ENCODE assay signal across 30 cellular contexts in the genomic region with DNA sequence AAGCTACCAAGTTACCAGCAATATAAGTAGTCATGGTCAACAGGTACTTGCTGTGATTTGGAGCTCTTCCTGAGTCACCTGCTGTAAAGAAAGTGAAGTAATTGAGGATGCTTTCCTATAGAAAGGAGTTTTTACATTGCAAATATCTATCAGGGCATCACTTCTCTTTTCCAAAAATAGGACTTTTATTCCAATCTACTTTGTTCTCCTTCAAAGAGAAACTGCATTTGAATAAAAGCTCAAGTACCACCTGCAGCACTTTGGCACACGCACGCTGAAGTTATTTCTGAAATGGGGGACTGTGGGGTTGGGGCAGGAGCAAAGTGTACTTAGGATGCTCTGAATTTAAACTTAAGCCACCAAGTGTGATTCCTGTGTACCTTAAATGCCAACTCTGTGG.
"Had no signal": no experiment of that assay in that cellular context is flagged by ENCODE, and none has a peak within 500 bp of the region (broad histone marks: within the 10 kb centered on the region; RNA-seq: fewer than 3 reads in every experiment).

No MANE protein-coding gene starts in this region.

- H3K36me3 Mint-ChIP-seq: activated naive CD4-positive, alpha-beta T cell treated with anti-CD3 and anti-CD28 coated beads, Interleukin-2, amount 10 ng/mL, durations not matched to agents 7 days and 5 days; activated naive CD4-positive, alpha-beta T cell treated with anti-CD3 and anti-CD28 coated beads, Interleukin-2, amount 50 U/mL, for 72 hours; activated naive CD8-positive, alpha-beta T cell treated with anti-CD3 and anti-CD28 coated beads, Interleukin-2, amount 10 ng/mL, durations not matched to agents 7 days and 5 days; brain had no signal

- H3K9me3 ChIP-seq: ascending aorta, breast epithelium, colonic mucosa, heart left ventricle had no signal

- H3K4me1 ChIP-seq: ascending aorta, breast epithelium, colonic mucosa, heart left ventricle had no signal

- H3K27ac ChIP-seq: ascending aorta, breast epithelium, cardiac muscle cell, colonic mucosa, epithelial cell of prostate, heart left ventricle, WERI-Rb-1 had no signal

- H3K4me3 ChIP-seq: ascending aorta, breast epithelium, cardiac muscle cell, colonic mucosa, heart left ventricle had no signal

- H3K36me3 ChIP-seq: ascending aorta, breast epithelium, cardiac muscle cell, colonic mucosa, heart left ventricle, WERI-Rb-1 had no signal

- H3K9me3 Mint-ChIP-seq: activated B cell treated with CpG ODN at 0.5 μM for 24 hours; activated CD4-positive, alpha-beta memory T cell treated with anti-CD3 and anti-CD28 coated beads, Interleukin-2, amount 10 ng/mL, durations not matched to agents 7 days and 5 days; activated CD4-positive, alpha-beta T cell treated with anti-CD3 and anti-CD28 coated beads, Interleukin-2, amount 10 ng/mL, durations not matched to agents 24 days and 14 days; activated naive CD4-positive, alpha-beta T cell treated with anti-CD3 and anti-CD28 coated beads, Interleukin-2, amount 10 ng/mL, durations not matched to agents 7 days and 5 days; activated naive CD4-positive, alpha-beta T cell treated with anti-CD3 and anti-CD28 coated beads, Interleukin-2, amount 50 U/mL, for 72 hours; activated naive CD8-positive, alpha-beta T cell treated with anti-CD3 and anti-CD28 coated beads, Interleukin-2, amount 10 ng/mL, durations not matched to agents 7 days and 5 days; activated T-cell treated with anti-CD3 and anti-CD28 coated beads, Interleukin-2, amount 50 U/mL, for 24 hours; activated T-cell treated with anti-CD3 and anti-CD28 coated beads, Interleukin-2, amount 50 U/mL, for 72 hours; brain; T-helper 2 cell treated with Interferon-gamma antibody and Interleukin-4, amounts not matched to agents 5 μg/mL and 100 μg/mL, for 36 hours had no signal

- H3K27me3 ChIP-seq: ascending aorta, breast epithelium, cardiac muscle cell, colonic mucosa, heart left ventricle had no signal

- H3K4me1 Mint-ChIP-seq: activated CD4-positive, alpha-beta memory T cell treated with anti-CD3 and anti-CD28 coated beads, Interleukin-2, amount 10 ng/mL, durations not matched to agents 7 days and 5 days; activated CD4-positive, alpha-beta T cell treated with anti-CD3 and anti-CD28 coated beads, Interleukin-2, amount 10 ng/mL, durations not matched to agents 24 days and 14 days; activated naive CD4-positive, alpha-beta T cell treated with anti-CD3 and anti-CD28 coated beads, Interleukin-2, amount 10 ng/mL, durations not matched to agents 7 days and 5 days; activated naive CD8-positive, alpha-beta T cell treated with anti-CD3 and anti-CD28 coated beads, Interleukin-2, amount 10 ng/mL, durations not matched to agents 7 days and 5 days; T-helper 17 cell had no signal

- H3K27ac Mint-ChIP-seq: activated B cell treated with CpG ODN at 0.5 μM for 24 hours; activated CD4-positive, alpha-beta memory T cell treated with anti-CD3 and anti-CD28 coated beads, Interleukin-2, amount 10 ng/mL, durations not matched to agents 7 days and 5 days; activated CD4-positive, alpha-beta T cell treated with anti-CD3 and anti-CD28 coated beads, Interleukin-2, amount 10 ng/mL, durations not matched to agents 24 days and 14 days; activated naive CD4-positive, alpha-beta T cell treated with anti-CD3 and anti-CD28 coated beads, Interleukin-2, amount 10 ng/mL, durations not matched to agents 7 days and 5 days; activated naive CD8-positive, alpha-beta T cell treated with anti-CD3 and anti-CD28 coated beads, Interleukin-2, amount 10 ng/mL, durations not matched to agents 7 days and 5 days; activated T-cell treated with anti-CD3 and anti-CD28 coated beads, Interleukin-2, amount 50 U/mL, for 24 hours; activated T-cell treated with anti-CD3 and anti-CD28 coated beads, Interleukin-2, amount 50 U/mL, for 72 hours; T-helper 17 cell; T-helper 2 cell treated with Interferon-gamma antibody and Interleukin-4, amounts not matched to agents 5 μg/mL and 100 μg/mL, for 36 hours had no signal

- ATAC-seq: activated CD4-positive, CD25-positive, alpha-beta regulatory T cell treated with anti-CD3 and anti-CD28 coated beads, Interleukin-2, amount 50 U/mL, for 24 hours; activated naive CD4-positive, alpha-beta T cell treated with anti-CD3 and anti-CD28 coated beads, Interleukin-2, amount 50 U/mL, for 72 hours; activated T-cell treated with anti-CD3 and anti-CD28 coated beads, Interleukin-2, amount 50 U/mL, for 72 hours; heart left ventricle; T-helper 17 cell had no signal

- H3K4me3 Mint-ChIP-seq: activated B cell treated with CpG ODN at 0.5 μM for 24 hours; activated CD4-positive, alpha-beta memory T cell treated with anti-CD3 and anti-CD28 coated beads, Interleukin-2, amount 10 ng/mL, durations not matched to agents 7 days and 5 days; activated CD4-positive, alpha-beta T cell treated with anti-CD3 and anti-CD28 coated beads, Interleukin-2, amount 10 ng/mL, durations not matched to agents 24 days and 14 days; activated naive CD4-positive, alpha-beta T cell treated with anti-CD3 and anti-CD28 coated beads, Interleukin-2, amount 10 ng/mL, durations not matched to agents 7 days and 5 days; activated naive CD8-positive, alpha-beta T cell treated with anti-CD3 and anti-CD28 coated beads, Interleukin-2, amount 10 ng/mL, durations not matched to agents 7 days and 5 days; activated T-cell treated with anti-CD3 and anti-CD28 coated beads, Interleukin-2, amount 50 U/mL, for 24 hours; activated T-cell treated with anti-CD3 and anti-CD28 coated beads, Interleukin-2, amount 50 U/mL, for 72 hours; brain; T-helper 17 cell; T-helper 2 cell treated with Interferon-gamma antibody and Interleukin-4, amounts not matched to agents 5 μg/mL and 100 μg/mL, for 36 hours had no signal

- DNase-seq: activated B cell treated with CpG ODN at 0.5 μM for 24 hours; activated CD4-positive, alpha-beta memory T cell treated with anti-CD3 and anti-CD28 coated beads, Interleukin-2, amount 10 ng/mL, durations not matched to agents 7 days and 5 days; activated CD4-positive, alpha-beta T cell treated with anti-CD3 and anti-CD28 coated beads, Interleukin-2, amount 10 ng/mL, durations not matched to agents 24 days and 14 days; activated CD8-positive, alpha-beta memory T cell treated with anti-CD3 and anti-CD28 coated beads, Interleukin-2, amount 50 U/mL, for 48 hours; activated gamma-delta T cell; activated naive CD4-positive, alpha-beta T cell; activated naive CD4-positive, alpha-beta T cell treated with anti-CD3 and anti-CD28 coated beads, Interleukin-2, amount 10 ng/mL, durations not matched to agents 7 days and 5 days; activated naive CD8-positive, alpha-beta T cell treated with anti-CD3 and anti-CD28 coated beads, Interleukin-2, amount 10 ng/mL, durations not matched to agents 7 days and 5 days; activated T-cell treated with anti-CD3 and anti-CD28 coated beads for 4 hours; activated T-cell treated with anti-CD3 and anti-CD28 coated beads, Interleukin-2, amount 50 U/mL, for 24 hours; activated T-cell treated with anti-CD3 and anti-CD28 coated beads, Interleukin-2, amount 50 U/mL, for 72 hours; central memory CD4-positive, alpha-beta T cell; cerebellar nuclear complex; colonic mucosa; effector CD8-positive, alpha-beta T cell; foreskin fibroblast; glutamatergic neuron; heart left ventricle; T-helper 1 cell; T-helper 17 cell; T1000; WERI-Rb-1 had no signal
